In the genomic region with DNA sequence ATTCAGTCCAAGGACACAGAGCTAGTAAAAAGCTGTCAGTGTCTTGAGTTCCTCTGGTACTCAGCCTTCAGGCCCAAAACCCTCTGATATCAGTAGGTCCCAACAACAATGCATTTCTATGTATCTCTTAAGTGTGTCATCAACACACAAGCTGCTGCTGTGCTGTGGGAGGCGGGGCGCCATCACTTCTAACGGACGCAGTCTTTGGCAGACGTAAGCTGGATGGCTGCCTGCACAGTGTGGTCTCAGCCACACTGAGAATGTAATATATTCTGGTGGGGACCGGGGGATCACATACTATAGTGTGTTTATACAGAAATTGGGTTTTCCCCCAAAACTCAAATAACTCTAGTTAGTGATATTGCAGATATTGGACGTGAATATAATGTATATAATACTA, we compare ENCODE assay signal across 30 cellular contexts.
"Had no signal": no experiment of that assay in that cellular context is flagged by ENCODE, and none has a peak within 500 bp of the region (broad histone marks: within the 10 kb centered on the region; RNA-seq: fewer than 3 reads in every experiment).

No MANE protein-coding gene starts in this region.

- H3K27ac ChIP-seq: adrenal gland, breast epithelium, RWPE1 had no signal

- DNase-seq: activated CD4-positive, alpha-beta T cell treated with anti-CD3 and anti-CD28 coated beads for 48 hours; activated CD4-positive, alpha-beta T cell treated with anti-CD3 and anti-CD28 coated beads, Interleukin-2, amount 50 U/mL, for 4 hours; activated CD4-positive, CD25-positive, alpha-beta regulatory T cell treated with anti-CD3 and anti-CD28 coated beads, Interleukin-2, amount 50 U/mL, for 72 hours; activated CD8-positive, alpha-beta memory T cell treated with anti-CD3 and anti-CD28 coated beads, Interleukin-2, amount 50 U/mL, for 48 hours; activated CD8-positive, alpha-beta T cell treated with anti-CD3 and anti-CD28 coated beads, Interleukin-2, amount 10 ng/mL, durations not matched to agents 7 days and 5 days; activated naive CD4-positive, alpha-beta T cell treated with anti-CD3 and anti-CD28 coated beads, Interleukin-2, amount 50 U/mL, for 16 hours; activated naive CD8-positive, alpha-beta T cell treated with anti-CD3 and anti-CD28 coated beads, Interleukin-2, amount 10 ng/mL, durations not matched to agents 7 days and 5 days; activated T-cell treated with anti-CD3 and anti-CD28 coated beads, Interleukin-2, amount 50 U/mL, for 1 hour; adrenal gland; anterior cingulate cortex; central memory CD4-positive, alpha-beta T cell; MM.1S; NCI-H1105; NCI-H1436; NCI-H1694 treated with DMSO at 0.1 percent for 48 hours; NCI-H2029 treated with DMSO at 0.1 percent for 48 hours; NCI-H2171; NCI-H2227 treated with DMSO at 0.1 percent for 48 hours; NCI-H446 treated with DMSO at 0.1 percent for 48 hours; NCI-H524 treated with DMSO at 0.1 percent for 48 hours; NCI-H774; NK-92 treated with Interleukin-12 subunit alpha and Interleukin-12 subunit beta, amount 100 ng/mL, for 24 hours; OCI-M1; SHP77 treated with DMSO at 0.1 percent for 48 hours; T-helper 17 cell; T-helper 9 cell had no signal

- ATAC-seq: activated CD8-positive, alpha-beta T cell treated with anti-CD3 and anti-CD28 coated beads, Interleukin-2, amount 10 ng/mL, durations not matched to agents 7 days and 5 days; Panc1; T-helper 17 cell; WTC11 had no signal

- H3K9me3 ChIP-seq: adrenal gland had no signal

- H3K36me3 ChIP-seq: adrenal gland, breast epithelium had no signal

- H3K4me3 ChIP-seq: adrenal gland, breast epithelium had no signal

- H3K27me3 ChIP-seq: adrenal gland, breast epithelium had no signal

- H3K4me1 ChIP-seq: adrenal gland, breast epithelium had no signal
